10 cellular contexts compared by ENCODE assay signal in the genomic region with DNA sequence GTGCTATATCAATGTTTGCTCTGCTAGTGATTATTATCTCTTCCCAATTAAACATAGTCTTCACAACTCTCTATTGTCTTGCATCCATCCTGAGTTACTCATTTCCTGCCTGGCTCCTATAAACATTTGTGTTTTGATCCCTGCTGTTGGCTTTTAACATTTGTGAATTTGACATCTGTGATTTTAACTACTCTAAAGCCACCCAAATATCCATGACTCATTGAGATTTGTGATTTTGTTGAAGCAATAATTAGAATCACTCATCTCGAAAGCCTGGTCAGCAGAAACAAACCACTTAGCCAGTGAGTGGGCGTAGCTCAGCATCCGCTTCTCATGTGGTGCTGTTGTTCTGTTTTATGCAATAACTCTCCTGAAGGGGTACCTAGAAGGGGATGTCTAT.
DNase-seq lines count a peak whose midpoint lies in the region; ATAC-seq and TF ChIP-seq lines count a peak whose summit lies in the region.
"Had no signal": no experiment of that assay in that cellular context is flagged by ENCODE, and none has a peak within 500 bp of the region (broad histone marks: within the 10 kb centered on the region; RNA-seq: fewer than 3 reads in every experiment).

No MANE protein-coding gene starts in this region.

- H3K4me1 ChIP-seq in ovary (ENCODE audit: insufficient read depth) (no peaks in the 10 kb centered on the region), colonic mucosa (no peaks in the 10 kb centered on the region)
- H3K4me1 ChIP-seq: spleen had no signal

- POLR2A ChIA-PET in GM10248 (lab: Yijun Ruan, JAX), result no interaction called here

- no peak for ATAC-seq in GM21390 (IDR thresholded peaks at IDR 0.05; ENCODE audit: unreplicated experiment)

- no peak overlapping the region for H3K9ac ChIP-seq in colonic mucosa (ENCODE audit: low read depth in 2 of 2, low read length in 2 of 2)

- peak; percentile 68 for DNase-seq in GM03348 (ENCODE audit: low spot score)
- peak; percentile 32 for DNase-seq in HS-5 (ENCODE audit: low read depth)
- DNase-seq in amniotic epithelial cell (ENCODE audit: low read depth), result peak; percentile 53
- peak; percentile 61 for DNase-seq in myocyte (ENCODE audit: low read depth)
- DNase-seq in ovary, result no peak
- DNase-seq in colonic mucosa, result no peak
- DNase-seq in GM10248 (ENCODE audit: extremely low spot score), result no peak
- DNase-seq: spleen had no signal

- WGBS in ovary, 3 donors, result 51 to 62% (median 54%) methylated on average over 3 of the region's 3 CpGs

- no peak overlapping the region for H3K27ac ChIP-seq in ovary
- H3K27ac ChIP-seq in colonic mucosa, result no peak overlapping the region
- H3K27ac ChIP-seq: cardiac muscle cell, spleen had no signal

- H3K9me3 ChIP-seq in ovary (no peaks in the 10 kb centered on the region), colonic mucosa (no peaks in the 10 kb centered on the region)
- H3K9me3 ChIP-seq: spleen had no signal

- no peaks in the 10 kb centered on the region for H3K36me3 ChIP-seq in ovary
- H3K36me3 ChIP-seq in colonic mucosa, result no peaks in the 10 kb centered on the region
- H3K36me3 ChIP-seq: cardiac muscle cell, spleen had no signal

- CTCF ChIA-PET in GM10248 (lab: Yijun Ruan, JAX), result no interaction called here

- intact Hi-C loops in ovary (cut with DNase I) (no loop called here), colonic mucosa (cut with DNase I) (no loop called here)

- H3K4me3 ChIP-seq in ovary (no peak overlapping the region), colonic mucosa (no peak overlapping the region)
- H3K4me3 ChIP-seq: cardiac muscle cell, spleen had no signal

- no peak for TF ChIP-seq CTCF in ovary (IDR thresholded peaks at IDR 0.05)
- TF ChIP-seq CTCF in colonic mucosa (IDR thresholded peaks at IDR 0.05), result no peak
- TF ChIP-seq CTCF in GM10248 (IDR thresholded peaks at IDR 0.05; ENCODE audit: control extremely low read depth, extremely low read depth, low read depth, missing control alignments), result no peak

- no peaks in the 10 kb centered on the region for H3K27me3 ChIP-seq in ovary
- H3K27me3 ChIP-seq in colonic mucosa, result no peaks in the 10 kb centered on the region
- H3K27me3 ChIP-seq: cardiac muscle cell, spleen had no signal

- TF ChIP-seq EP300 in ovary (IDR thresholded peaks at IDR 0.05), result no peak

- no peak for TF ChIP-seq POLR2A in ovary (IDR thresholded peaks at IDR 0.05)

Comparison
In these comparisons a context has a peak if more than half of its experiments do, and no peak if none do; other contexts are left out.
1. DNase-seq: peak in GM03348 (single experiment), HS-5 (single experiment), amniotic epithelial cell (single experiment) and myocyte (single experiment); none in ovary (0 of 5), colonic mucosa (single experiment) and GM10248 (single experiment).